ENCODE assay signal across 1 cellular context in the genomic region with DNA sequence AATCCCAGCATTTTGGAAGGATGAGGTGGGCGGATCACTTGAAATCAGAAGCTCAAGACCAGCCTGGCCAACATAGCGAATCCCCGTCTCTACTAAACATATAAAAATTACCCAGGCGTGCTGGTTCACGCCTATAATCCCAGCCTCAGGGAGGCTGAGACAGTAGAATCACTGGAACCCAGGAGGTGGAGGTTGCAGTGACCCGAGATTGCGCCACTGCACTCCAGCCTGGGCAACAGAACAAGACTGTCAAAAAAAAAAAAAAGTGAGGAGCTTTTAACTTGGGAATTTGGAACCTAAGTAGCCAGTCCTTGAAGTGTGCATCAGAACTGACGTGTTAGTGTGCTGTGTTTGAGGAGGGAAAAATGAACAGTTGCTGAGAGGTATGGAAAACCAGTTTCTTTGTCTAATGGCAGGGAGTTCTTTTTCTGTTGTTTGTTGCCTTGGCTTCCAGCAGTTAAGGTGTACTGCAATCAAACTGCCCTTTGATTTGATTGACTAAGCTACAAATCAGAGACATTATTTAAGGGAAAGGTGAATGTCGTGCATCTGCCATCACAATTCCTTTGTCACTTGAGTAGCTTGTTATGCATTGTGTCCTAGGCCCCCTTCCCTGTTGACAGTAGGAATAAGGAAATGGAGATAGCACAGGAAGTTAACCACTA.
TF ChIP-seq lines count a peak whose summit lies in the region.

No MANE protein-coding gene starts in this region.

TF ChIP-seq in HCT116, 20 proteins besides CTCF, POLR2A, EP300 and RAD21 (continued from another document):
- TF ChIP-seq, protein P1, sequence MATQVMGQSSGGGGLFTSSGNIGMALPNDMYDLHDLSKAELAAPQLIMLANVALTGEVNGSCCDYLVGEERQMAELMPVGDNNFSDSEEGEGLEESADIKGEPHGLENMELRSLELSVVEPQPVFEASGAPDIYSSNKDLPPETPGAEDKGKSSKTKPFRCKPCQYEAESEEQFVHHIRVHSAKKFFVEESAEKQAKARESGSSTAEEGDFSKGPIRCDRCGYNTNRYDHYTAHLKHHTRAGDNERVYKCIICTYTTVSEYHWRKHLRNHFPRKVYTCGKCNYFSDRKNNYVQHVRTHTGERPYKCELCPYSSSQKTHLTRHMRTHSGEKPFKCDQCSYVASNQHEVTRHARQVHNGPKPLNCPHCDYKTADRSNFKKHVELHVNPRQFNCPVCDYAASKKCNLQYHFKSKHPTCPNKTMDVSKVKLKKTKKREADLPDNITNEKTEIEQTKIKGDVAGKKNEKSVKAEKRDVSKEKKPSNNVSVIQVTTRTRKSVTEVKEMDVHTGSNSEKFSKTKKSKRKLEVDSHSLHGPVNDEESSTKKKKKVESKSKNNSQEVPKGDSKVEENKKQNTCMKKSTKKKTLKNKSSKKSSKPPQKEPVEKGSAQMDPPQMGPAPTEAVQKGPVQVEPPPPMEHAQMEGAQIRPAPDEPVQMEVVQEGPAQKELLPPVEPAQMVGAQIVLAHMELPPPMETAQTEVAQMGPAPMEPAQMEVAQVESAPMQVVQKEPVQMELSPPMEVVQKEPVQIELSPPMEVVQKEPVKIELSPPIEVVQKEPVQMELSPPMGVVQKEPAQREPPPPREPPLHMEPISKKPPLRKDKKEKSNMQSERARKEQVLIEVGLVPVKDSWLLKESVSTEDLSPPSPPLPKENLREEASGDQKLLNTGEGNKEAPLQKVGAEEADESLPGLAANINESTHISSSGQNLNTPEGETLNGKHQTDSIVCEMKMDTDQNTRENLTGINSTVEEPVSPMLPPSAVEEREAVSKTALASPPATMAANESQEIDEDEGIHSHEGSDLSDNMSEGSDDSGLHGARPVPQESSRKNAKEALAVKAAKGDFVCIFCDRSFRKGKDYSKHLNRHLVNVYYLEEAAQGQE (IDR thresholded peaks at IDR 0.05; ENCODE audit: low read depth), result no peak
- TF ChIP-seq JUND (IDR thresholded peaks at IDR 0.05), result no peak
- no peak for TF ChIP-seq ZNF274 (IDR thresholded peaks at IDR 0.05; ENCODE audit: low read depth, low read length)
- TF ChIP-seq CEBPB (IDR thresholded peaks at IDR 0.05; ENCODE audit: low read depth), result no peak
- TF ChIP-seq EGR1 (IDR thresholded peaks at IDR 0.05; ENCODE audit: low read depth), result no peak
- no peak for TF ChIP-seq SRF (IDR thresholded peaks at IDR 0.05; ENCODE audit: low read depth)
- no peak for TF ChIP-seq TCF7L2 (IDR thresholded peaks at IDR 0.05; ENCODE audit: borderline replicate concordance, extremely low read depth, insufficient read depth, insufficient read length)
- no peak for TF ChIP-seq SP1 (IDR thresholded peaks at IDR 0.05; ENCODE audit: low read depth)
- no peak for TF ChIP-seq POLR2AphosphoS5 (IDR thresholded peaks at IDR 0.05; ENCODE audit: low read depth, low read length)
- TF ChIP-seq CBX3 (IDR thresholded peaks at IDR 0.05; ENCODE audit: low read depth), result no peak
- no peak for TF ChIP-seq EZH2phosphoT487 (IDR thresholded peaks at IDR 0.05; ENCODE audit: borderline replicate concordance)
- no peak for TF ChIP-seq FOSL1 (IDR thresholded peaks at IDR 0.05; ENCODE audit: low read depth)
- TF ChIP-seq ELF1 (IDR thresholded peaks at IDR 0.05; ENCODE audit: borderline replicate concordance, low read depth), result no peak
- TF ChIP-seq, protein P2, sequence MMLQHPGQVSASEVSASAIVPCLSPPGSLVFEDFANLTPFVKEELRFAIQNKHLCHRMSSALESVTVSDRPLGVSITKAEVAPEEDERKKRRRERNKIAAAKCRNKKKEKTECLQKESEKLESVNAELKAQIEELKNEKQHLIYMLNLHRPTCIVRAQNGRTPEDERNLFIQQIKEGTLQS (IDR thresholded peaks at IDR 0.05), result no peak
- TF ChIP-seq YY1 (IDR thresholded peaks at IDR 0.05; ENCODE audit: extremely low read depth, insufficient replicate concordance, low read depth, low read length), result no peak
